Comparison of ENCODE assay signal across 11 cellular contexts in the genomic region with DNA sequence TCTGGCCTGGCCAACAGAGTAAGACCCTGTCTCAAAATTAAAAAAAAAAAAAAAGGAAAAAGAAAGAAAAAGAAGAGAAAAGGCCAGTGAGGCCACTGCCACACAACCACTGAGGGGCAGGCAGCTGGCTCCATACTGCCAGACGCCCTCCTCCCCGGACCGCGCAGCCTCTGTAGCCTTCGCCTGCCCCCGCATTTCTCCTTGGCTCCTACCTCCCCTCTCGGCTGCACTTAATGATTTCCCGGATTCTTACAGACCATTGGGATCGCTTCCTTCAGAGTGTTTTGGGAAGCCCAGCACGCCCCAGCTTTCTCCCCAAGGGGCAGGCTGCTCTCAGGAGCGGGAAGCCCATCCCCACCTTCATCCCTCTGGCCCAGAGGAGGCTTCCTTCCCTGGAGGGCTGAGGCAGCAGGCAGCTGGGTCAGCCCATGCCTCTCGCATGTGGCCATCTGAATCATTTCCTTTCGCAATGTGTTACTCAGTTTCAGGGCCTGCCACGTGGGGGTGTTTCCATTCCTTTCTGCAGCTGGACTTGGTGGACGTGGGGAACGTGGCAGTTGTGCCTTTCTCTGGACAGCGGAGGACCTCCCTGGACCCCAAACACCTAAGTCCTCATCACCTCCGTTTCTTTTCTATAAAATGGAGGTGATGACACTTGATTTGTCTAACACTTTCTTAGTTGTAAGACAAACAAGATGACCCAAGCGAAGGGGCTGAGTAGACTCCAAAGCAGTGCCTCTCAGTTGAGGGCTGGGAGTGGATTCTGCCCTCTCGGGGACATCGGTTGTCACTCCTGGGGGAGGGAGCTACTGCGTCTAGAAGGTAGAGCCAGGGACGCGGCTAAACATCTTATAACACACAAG. TPM values are rescaled to one million over a fixed set of nuclear protein-coding genes. Genes with fewer than 3 reads are reported as not detected.
DNase-seq lines count a peak whose midpoint lies in the region; ATAC-seq and TF ChIP-seq lines count a peak whose summit lies in the region.
"Had no signal": no experiment of that assay in that cellular context is flagged by ENCODE, and none has a peak within 500 bp of the region (broad histone marks: within the 10 kb centered on the region; RNA-seq: fewer than 3 reads in every experiment).

No MANE protein-coding gene starts in this region.

- peak; percentile 95 for DNase-seq in GM23248
- DNase-seq in adipocyte (ENCODE audit: low read depth), result peak; percentile 73
- peak; percentile 70 to 85 (median 75) for DNase-seq in heart left ventricle
- peak; percentile 73 for DNase-seq in spleen
- no peak for DNase-seq in NCI-H69 (lab: John Stamatoyannopoulos, UW)
- no peak for DNase-seq in mesendoderm
- DNase-seq: NCI-H2107; stimulated activated naive CD4-positive, alpha-beta T cell had no signal

- TF ChIP-seq POLR2A in heart left ventricle (IDR thresholded peaks at IDR 0.05), result no peak
- no peak for TF ChIP-seq POLR2A in spleen (IDR thresholded peaks at IDR 0.05)

- H3K79me2 ChIP-seq in GM23248 (ENCODE audit: insufficient read depth) (no peaks in the 10 kb centered on the region), mesendoderm (ENCODE audit: control insufficient read depth, insufficient read depth, low read length) (no peaks in the 10 kb centered on the region)

- in situ Hi-C loops in GM23248 (cut with MboI), result no loop called here

- no peak overlapping the region for H3K23ac ChIP-seq in mesendoderm (ENCODE audit: low read length)

- H3K56ac ChIP-seq in mesendoderm (ENCODE audit: low read length), result no peak overlapping the region

- H3K4me2 ChIP-seq in GM23248 (ENCODE audit: unreplicated experiment) (peak overlapping the region; percentile 17), mesendoderm (ENCODE audit: low read length) (no peak overlapping the region)

- no peak overlapping the region for H2AK5ac ChIP-seq in mesendoderm (ENCODE audit: low read length)

- no peak overlapping the region for H2BK5ac ChIP-seq in mesendoderm (ENCODE audit: low read length)

- no peak overlapping the region for H3K18ac ChIP-seq in mesendoderm (ENCODE audit: low read length)

- H3K27ac ChIP-seq in GM23248, result peak overlapping the region; percentile 37
- peak overlapping the region in 10 of 12 donors; percentile 29 to 87 (median 56) for H3K27ac ChIP-seq in heart left ventricle
- peak overlapping the region; percentile 35 to 73 (median 68) for H3K27ac ChIP-seq in spleen
- no peak overlapping the region for H3K27ac ChIP-seq in mesendoderm (ENCODE audit: low read depth, low read length)

- ATAC-seq in heart left ventricle (peak; percentile 40 to 89 (median 86)), HG02870 (IDR thresholded peaks at IDR 0.05; ENCODE audit: unreplicated experiment) (no peak), HG03460 (IDR thresholded peaks at IDR 0.05; ENCODE audit: unreplicated experiment) (no peak)

- TF ChIP-seq CTCF in heart left ventricle (IDR thresholded peaks at IDR 0.05) (peak in 1 of 12 donors; percentile 11), spleen (IDR thresholded peaks at IDR 0.05 in 8 of 11, conservative IDR thresholded peaks at IDR 0.05 in 3 of 11) (peak in 1 of 11 experiments; percentile 9)

- H3K9me3 ChIP-seq in GM23248 (ENCODE audit: low read depth), result no peaks in the 10 kb centered on the region
- no peaks in the 10 kb centered on the region for H3K9me3 ChIP-seq in adipocyte (ENCODE audit: control insufficient read depth, low read length)
- no peaks in the 10 kb centered on the region for H3K9me3 ChIP-seq in heart left ventricle
- no peaks in the 10 kb centered on the region for H3K9me3 ChIP-seq in spleen

- peaks cover 19% of the 10 kb centered on the region for H3F3A ChIP-seq in GM23248 (ENCODE audit: insufficient read depth)

- no peak overlapping the region for H2BK120ac ChIP-seq in mesendoderm (ENCODE audit: low read depth, low read length)

- H4K20me1 ChIP-seq in GM23248 (ENCODE audit: insufficient read depth), result no peaks in the 10 kb centered on the region

- no peak overlapping the region for H3K4ac ChIP-seq in mesendoderm (ENCODE audit: low read depth, low read length)

- H3K4me1 ChIP-seq in GM23248 (ENCODE audit: insufficient read depth) (peaks cover 39% of the 10 kb centered on the region), adipocyte (ENCODE audit: control insufficient read depth, insufficient read depth, low read length) (peaks cover 62% of the 10 kb centered on the region), heart left ventricle (peaks cover 0 to 68% (median 33%) of the 10 kb centered on the region in 12 donors), spleen (peaks cover 19 to 87% (median 64%) of the 10 kb centered on the region in 6 donors), mesendoderm (ENCODE audit: control insufficient read depth, low read depth, low read length) (no peaks in the 10 kb centered on the region)

- H3K36me3 ChIP-seq in GM23248 (ENCODE audit: low read depth) (no peaks in the 10 kb centered on the region), adipocyte (ENCODE audit: control insufficient read depth, insufficient read depth, low read length, severe bottlenecking) (no peaks in the 10 kb centered on the region), heart left ventricle (no peaks in the 10 kb centered on the region), spleen (no peaks in the 10 kb centered on the region), mesendoderm (ENCODE audit: control insufficient read depth, insufficient read depth, low read length) (no peaks in the 10 kb centered on the region)

- no peak overlapping the region for H3K9ac ChIP-seq in GM23248
- H3K9ac ChIP-seq in adipocyte (ENCODE audit: low read length), result peak overlapping the region; percentile 50
- no peak overlapping the region for H3K9ac ChIP-seq in mesendoderm (ENCODE audit: low read length)

- no peaks in the 10 kb centered on the region for H3K9me2 ChIP-seq in GM23248 (ENCODE audit: insufficient read depth)

- intact Hi-C loops in heart left ventricle (cut with DNase I), result no loop called here
- intact Hi-C loops in spleen (cut with DNase I; ENCODE audit: low total_unique reads), result no loop called here

- peak overlapping the region; percentile 61 for H2AFZ ChIP-seq in GM23248

- 68% methylated on average over 24 of the region's 24 CpGs for WGBS in GM23248 (ENCODE audit: low coverage in 1 of 2, low lambda C conversion rate in 2 of 2, missing lambda C conversion rate in 2 of 2), 2 experiments
- 50 to 63% (median 60%) methylated on average over 24 of the region's 24 CpGs for WGBS in heart left ventricle, 4 donors
- WGBS in spleen, 5 donors, result 58 to 68% (median 64%) methylated on average over 24 of the region's 24 CpGs
- no CpG with 5 or more reads among the region's 24 CpGs for WGBS in mesendoderm (ENCODE audit: extremely low coverage, insufficient coverage, low lambda C conversion rate)

- H2BK15ac ChIP-seq in mesendoderm (replicated peaks; ENCODE audit: low read depth), result no peak overlapping the region

- no peak overlapping the region for H4K8ac ChIP-seq in mesendoderm (ENCODE audit: low read depth, low read length)

- no peak overlapping the region for H4K5ac ChIP-seq in mesendoderm (ENCODE audit: low read length)

- H3K27me3 ChIP-seq in GM23248 (replicated peaks; ENCODE audit: insufficient read depth) (no peaks in the 10 kb centered on the region), adipocyte (replicated peaks; ENCODE audit: control insufficient read depth, insufficient read depth, low read length) (no peaks in the 10 kb centered on the region), heart left ventricle (no peaks in the 10 kb centered on the region), spleen (replicated peaks in 1 of 7) (no peaks in the 10 kb centered on the region), mesendoderm (ENCODE audit: insufficient read depth, low read length, poor library complexity) (no peaks in the 10 kb centered on the region)

- no peaks in the 10 kb centered on the region for H3K79me1 ChIP-seq in mesendoderm (ENCODE audit: low read length)

- no peak overlapping the region for H3K4me3 ChIP-seq in GM23248
- peak overlapping the region; percentile 80 for H3K4me3 ChIP-seq in adipocyte (ENCODE audit: low read length)
- H3K4me3 ChIP-seq in heart left ventricle, result no peak overlapping the region
- no peak overlapping the region for H3K4me3 ChIP-seq in spleen
- no peak overlapping the region for H3K4me3 ChIP-seq in mesendoderm (ENCODE audit: low read length)

RNA-seq across cellular contexts. Expression of a gene that starts 2.3 kb away (rescaled TPM):
- total RNA-seq in GM23248 (2014; rRNA removed; shearing (Covaris generic)), result 0.54 TPM in 1 of 2 replicates, not detected in the other
- polyA plus RNA-seq in GM23248 (2016; fragmentation: Nextera tagmentation; extraction: Ambion mirVana) (0.25 and 0.29 TPM in 2 replicates), heart left ventricle (1 to 10 TPM in 1 of 2 donors, under 1 TPM in 1; 0.86 to 1.1 TPM), spleen (1 to 10 TPM; 2.9 to 4.6 (median 3.2) TPM)
- total RNA-seq in heart left ventricle (10 to 100 TPM in 2 of 9 donors, 1 to 10 TPM in 6, under 1 TPM in 1; 0.93 to 15.8 (median 2.9) TPM), spleen (10 to 100 TPM in 1 of 7 donors, 1 to 10 TPM in 6; 5.3 to 23.6 (median 8.4) TPM)
- polyA plus RNA-seq in mesendoderm (2013, experiment 1 of 2), result 0.04 TPM
- polyA plus RNA-seq in mesendoderm (2013, experiment 2 of 2), result 0.01 TPM

RNA-seq across cellular contexts. Expression of a gene that starts 41.0 kb away (rescaled TPM):
- total RNA-seq in GM23248 (2014; rRNA removed; shearing (Covaris generic)), result not detected in 2 replicates
- not detected in 2 replicates for polyA plus RNA-seq in GM23248 (2016; fragmentation: Nextera tagmentation; extraction: Ambion mirVana)
- under 1 TPM in 2 of 9 donors, not detected in 7; 0.14 to 0.25 TPM for total RNA-seq in heart left ventricle
- polyA plus RNA-seq in heart left ventricle, result under 1 TPM in 1 of 2 donors, not detected in 1; 0.06 TPM
- not detected for total RNA-seq in spleen
- polyA plus RNA-seq in spleen, result not detected
- polyA plus RNA-seq in mesendoderm (2013, experiment 1 of 2), result not detected
- not detected for polyA plus RNA-seq in mesendoderm (2013, experiment 2 of 2)
- total RNA-seq: lung microvascular endothelial cell had no signal

Comparison
In these comparisons a context has a peak if more than half of its experiments do, and no peak if none do; other contexts are left out.
1. DNase-seq: peak in GM23248 (single experiment), adipocyte (single experiment), heart left ventricle (5 of 5) and spleen (single experiment); none in NCI-H69 (single experiment) and mesendoderm (single experiment).
2. ATAC-seq: peak in heart left ventricle (4 of 4); none in HG02870 (single experiment) and HG03460 (single experiment).